Comparison of ENCODE assay signal across 8 cellular contexts in genomic region chr3:15429080-15429479, GRCh38. TPM values are rescaled to one million over a fixed set of nuclear protein-coding genes. Genes with fewer than 3 reads are reported as not detected.
DNase-seq lines count a peak whose midpoint lies in the region; ATAC-seq and TF ChIP-seq lines count a peak whose summit lies in the region.

No MANE protein-coding gene starts in this region.

- intact Hi-C loops in activated CD4-positive, alpha-beta T cell treated with anti-CD3 and anti-CD28 coated beads for 36 hours (cut with DNase I, micrococcal nuclease), result loop anchor here (5.0 kb wide), 3 partner anchors 108 to 368 kb away; partner anchors contain the start of gene ANKRD28 (in 1 of the 2)
- intact Hi-C loops in activated CD4-positive, alpha-beta memory T cell treated with anti-CD3 and anti-CD28 coated beads for 36 hours (cut with micrococcal nuclease), result loop anchor here (2.0 to 5.0 kb wide), 4 partner anchors 73 to 222 kb away; partner anchors contain the start of genes BTD, CAPN7 and HACL1

- no peaks in the 10 kb centered on the region for H3K27me3 Mint-ChIP-seq in activated CD4-positive, alpha-beta T cell treated with anti-CD3 and anti-CD28 coated beads for 36 hours
- H3K27me3 Mint-ChIP-seq in activated CD4-positive, alpha-beta memory T cell treated with anti-CD3 and anti-CD28 coated beads for 36 hours, result no peaks in the 10 kb centered on the region

- CTCF ChIA-PET in activated CD4-positive, alpha-beta T cell treated with anti-CD3 and anti-CD28 coated beads for 36 hours (lab: Charles Lee), result interaction anchor here (0.6 to 1.4 kb wide), 5 partner anchors 67 to 520 kb away, joined by 3 to 4 read pairs (median 3); no protein-coding TSS in a partner anchor
- CTCF ChIA-PET in activated CD4-positive, alpha-beta memory T cell treated with anti-CD3 and anti-CD28 coated beads for 36 hours (lab: Charles Lee), result interaction anchor here (1.2 kb wide), 1 partner anchor 127 kb away, joined by 5 read pairs; no protein-coding TSS in a partner anchor

- ATAC-seq in activated CD4-positive, alpha-beta T cell treated with anti-CD3 and anti-CD28 coated beads for 36 hours, result no peak
- no peak for ATAC-seq in stimulated activated effector memory CD8-positive, alpha-beta T cell treated with anti-CD3 and anti-CD28 coated beads, Interleukin-12 subunit alpha, Interleukin-12 subunit beta, amount 100 ng/mL, for 72 hours
- ATAC-seq in HG03280 (IDR thresholded peaks at IDR 0.05; ENCODE audit: unreplicated experiment) (no peak), HG03521 (IDR thresholded peaks at IDR 0.05; ENCODE audit: unreplicated experiment) (no peak)

- peaks cover 40% of the 10 kb centered on the region for H3K36me3 Mint-ChIP-seq in activated CD4-positive, alpha-beta T cell treated with anti-CD3 and anti-CD28 coated beads for 36 hours (ENCODE audit: low read depth)
- H3K36me3 Mint-ChIP-seq in activated CD4-positive, alpha-beta memory T cell treated with anti-CD3 and anti-CD28 coated beads for 36 hours, result peaks cover 30% of the 10 kb centered on the region
- peaks cover 81% of the 10 kb centered on the region for H3K36me3 Mint-ChIP-seq in stimulated activated effector memory CD8-positive, alpha-beta T cell treated with anti-CD3 and anti-CD28 coated beads, Interleukin-12 subunit alpha, Interleukin-12 subunit beta, amount 100 ng/mL, for 72 hours

- H3K4me3 ChIP-seq in foreskin fibroblast (ENCODE audit: low read depth in 1 of 2, low read length in 2 of 2), result peak overlapping the region; percentile 72 to 85

- peaks cover 41% of the 10 kb centered on the region for H3K4me1 Mint-ChIP-seq in activated CD4-positive, alpha-beta T cell treated with anti-CD3 and anti-CD28 coated beads for 36 hours
- peaks cover 53% of the 10 kb centered on the region for H3K4me1 Mint-ChIP-seq in activated CD4-positive, alpha-beta memory T cell treated with anti-CD3 and anti-CD28 coated beads for 36 hours (ENCODE audit: low read depth)
- peaks cover 47% of the 10 kb centered on the region for H3K4me1 Mint-ChIP-seq in stimulated activated effector memory CD8-positive, alpha-beta T cell treated with anti-CD3 and anti-CD28 coated beads, Interleukin-12 subunit alpha, Interleukin-12 subunit beta, amount 100 ng/mL, for 72 hours

- H3K4me3 Mint-ChIP-seq in activated CD4-positive, alpha-beta T cell treated with anti-CD3 and anti-CD28 coated beads for 36 hours, result peak overlapping the region; percentile 90
- peak overlapping the region; percentile 94 for H3K4me3 Mint-ChIP-seq in activated CD4-positive, alpha-beta memory T cell treated with anti-CD3 and anti-CD28 coated beads for 36 hours
- H3K4me3 Mint-ChIP-seq in stimulated activated effector memory CD8-positive, alpha-beta T cell treated with anti-CD3 and anti-CD28 coated beads, Interleukin-12 subunit alpha, Interleukin-12 subunit beta, amount 100 ng/mL, for 72 hours, result peak overlapping the region; percentile 83

- H3K27ac Mint-ChIP-seq in activated CD4-positive, alpha-beta T cell treated with anti-CD3 and anti-CD28 coated beads for 36 hours, result peak overlapping the region; percentile 97
- H3K27ac Mint-ChIP-seq in activated CD4-positive, alpha-beta memory T cell treated with anti-CD3 and anti-CD28 coated beads for 36 hours, result peak overlapping the region; percentile 82
- peak overlapping the region; percentile 99 for H3K27ac Mint-ChIP-seq in stimulated activated effector memory CD8-positive, alpha-beta T cell treated with anti-CD3 and anti-CD28 coated beads, Interleukin-12 subunit alpha, Interleukin-12 subunit beta, amount 100 ng/mL, for 72 hours

- no peak for TF ChIP-seq CTCF in foreskin fibroblast (IDR thresholded peaks at IDR 0.05; ENCODE audit: low read depth, low read length)

- POLR2A ChIA-PET in activated CD4-positive, alpha-beta T cell treated with anti-CD3 and anti-CD28 coated beads for 36 hours (lab: Charles Lee), result interaction anchor here (0.6 to 1.0 kb wide), 2 partner anchors 15 to 35 kb away, joined by 3 to 5 read pairs; no protein-coding TSS in a partner anchor
- POLR2A ChIA-PET in activated CD4-positive, alpha-beta memory T cell treated with anti-CD3 and anti-CD28 coated beads for 36 hours (lab: Charles Lee), result no interaction called here

- no peaks in the 10 kb centered on the region for H3K9me3 Mint-ChIP-seq in activated CD4-positive, alpha-beta T cell treated with anti-CD3 and anti-CD28 coated beads for 36 hours (ENCODE audit: low read depth)
- no peaks in the 10 kb centered on the region for H3K9me3 Mint-ChIP-seq in activated CD4-positive, alpha-beta memory T cell treated with anti-CD3 and anti-CD28 coated beads for 36 hours
- H3K9me3 Mint-ChIP-seq in stimulated activated effector memory CD8-positive, alpha-beta T cell treated with anti-CD3 and anti-CD28 coated beads, Interleukin-12 subunit alpha, Interleukin-12 subunit beta, amount 100 ng/mL, for 72 hours, result no peaks in the 10 kb centered on the region

- DNase-seq in activated CD4-positive, alpha-beta T cell treated with anti-CD3 and anti-CD28 coated beads for 36 hours, result no peak
- DNase-seq in activated CD4-positive, alpha-beta T cell treated with anti-CD3 and anti-CD28 coated beads, Interleukin-2, amount 50 U/mL, for 1 hour, result no peak
- DNase-seq in activated CD4-positive, alpha-beta memory T cell treated with anti-CD3 and anti-CD28 coated beads for 36 hours, result no peak
- DNase-seq in foreskin fibroblast, result no peak
- no peak for DNase-seq in stimulated activated effector memory CD8-positive, alpha-beta T cell treated with anti-CD3 and anti-CD28 coated beads, Interleukin-12 subunit alpha, Interleukin-12 subunit beta, amount 100 ng/mL, for 72 hours (ENCODE audit: low spot score in 2 of 2)
- no peak for DNase-seq in central memory CD4-positive, alpha-beta T cell

RNA-seq across cellular contexts. Expression of gene EAF1, which starts 1.7 kb away (rescaled TPM):
- total RNA-seq in activated CD4-positive, alpha-beta T cell treated with anti-CD3 and anti-CD28 coated beads for 36 hours, result 10 to 100 TPM; 21.2 to 25.6 TPM
- total RNA-seq in activated CD4-positive, alpha-beta memory T cell treated with anti-CD3 and anti-CD28 coated beads for 36 hours, result 10 to 100 TPM; 23.4 to 23.6 TPM

RNA-seq across cellular contexts. Expression of gene METTL6, which starts 1.7 kb away (rescaled TPM):
- total RNA-seq in activated CD4-positive, alpha-beta T cell treated with anti-CD3 and anti-CD28 coated beads for 36 hours, result 10 to 100 TPM; 13.0 to 19.5 TPM
- 10 to 100 TPM; 17.3 to 17.8 TPM for total RNA-seq in activated CD4-positive, alpha-beta memory T cell treated with anti-CD3 and anti-CD28 coated beads for 36 hours
